ENCODE assay signal across 11 cellular contexts in the genomic region with DNA sequence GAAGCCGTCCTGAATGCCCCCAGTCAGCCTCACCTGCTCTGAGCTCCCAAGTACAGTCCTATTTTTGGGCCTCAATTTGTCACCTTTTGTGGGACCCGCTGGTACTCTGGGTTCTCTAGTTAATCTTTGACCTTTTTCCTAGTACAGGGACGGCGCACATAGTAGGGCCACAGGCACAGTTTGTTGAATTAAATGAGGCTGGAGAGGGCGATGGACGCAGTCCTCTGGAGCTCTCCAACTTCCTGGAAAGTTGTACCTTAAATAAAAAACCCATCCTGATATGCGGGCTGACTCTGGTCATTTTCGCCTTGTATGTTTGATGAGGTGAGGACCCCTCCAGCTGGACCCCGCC. TPM values are rescaled to one million over a fixed set of nuclear protein-coding genes. Genes with fewer than 3 reads are reported as not detected.
DNase-seq lines count a peak whose midpoint lies in the region; ATAC-seq, FAIRE-seq and TF ChIP-seq lines count a peak whose summit lies in the region.
"Had no signal": no experiment of that assay in that cellular context is flagged by ENCODE, and none has a peak within 500 bp of the region (broad histone marks: within the 10 kb centered on the region; RNA-seq: fewer than 3 reads in every experiment).

No MANE protein-coding gene starts in this region.

- H3K27me3 ChIP-seq in ACC112 (ENCODE audit: insufficient read depth, low read length) = peaks cover 4% of the 10 kb centered on the region; the same call in 1 of the 2 replicates
- no peaks in the 10 kb centered on the region for H3K27me3 ChIP-seq in HCT116 (ENCODE audit: insufficient read depth, low read length)

- H3K9ac ChIP-seq in HCT116 (ENCODE audit: low read length) = peak overlapping the region; percentile 60

- no peaks in the 10 kb centered on the region for H3K9me3 ChIP-seq in HCT116 (ENCODE audit: control insufficient read depth in 1 of 2, insufficient read depth in 1 of 2, low read depth in 1 of 2, low read length in 2 of 2)

- H2AFZ ChIP-seq in ACC112 (ENCODE audit: low read length, unreplicated experiment) (no peak overlapping the region), HCT116 (ENCODE audit: low read depth, low read length, poor library complexity, severe bottlenecking) (peak overlapping the region; percentile 59)

- H3K4me3 Mint-ChIP-seq in dendritic cell treated with granulocyte-macrophage colony-stimulating factor and Interleukin-4, amounts not matched to agents 40 ng/mL and 50 ng/mL, for 4 days = peak overlapping the region; percentile 68
- peak overlapping the region; percentile 32 for H3K4me3 Mint-ChIP-seq in nephron progenitor cell

- DNase-seq in HCT116 (ENCODE audit: low read depth, low spot score) = no peak
- no peak for DNase-seq in nephron progenitor cell
- no peak for DNase-seq in NK-92 (lab: John Stamatoyannopoulos, UW; ENCODE audit: unreplicated experiment)
- DNase-seq in NCI-H82 treated with DMSO at 0.1 percent for 48 hours (lab: John Stamatoyannopoulos, UW; ENCODE audit: unreplicated experiment) = no peak
- DNase-seq in dedifferentiated amniotic fluid mesenchymal stem cell (ENCODE audit: extremely low spot score) = no peak
- no peak for DNase-seq in GM12891 (ENCODE audit: insufficient read length, low spot score)
- DNase-seq: DMS 273 treated with DMSO at 0.1 percent for 48 hours, MV-4-11 had no signal

- H3K36me3 Mint-ChIP-seq in dendritic cell treated with granulocyte-macrophage colony-stimulating factor and Interleukin-4, amounts not matched to agents 40 ng/mL and 50 ng/mL, for 4 days (ENCODE audit: low read depth) = no peaks in the 10 kb centered on the region
- no peaks in the 10 kb centered on the region for H3K36me3 Mint-ChIP-seq in nephron progenitor cell (ENCODE audit: low read depth)

- H3K9me2 ChIP-seq in HCT116 (ENCODE audit: insufficient read depth) = no peaks in the 10 kb centered on the region

- no peak overlapping the region for H3K27ac ChIP-seq in ACC112 (ENCODE audit: low read depth, low read length)
- H3K27ac ChIP-seq in HCT116 (ENCODE audit: low read depth, low read length) = no peak overlapping the region; the same call in 1 of the 2 replicates

- no peak for TF ChIP-seq CTCF in HCT116 (IDR thresholded peaks at IDR 0.05 in 2 of 3, conservative IDR thresholded peaks at IDR 0.05 in 1 of 3; ENCODE audit: borderline replicate concordance in 1 of 3, insufficient read depth in 1 of 3, low read depth in 2 of 3, low read length in 2 of 3)
- TF ChIP-seq CTCF in nephron progenitor cell (IDR thresholded peaks at IDR 0.05) = no peak

- BruUV-seq in HCT116 (replicated peaks; lab: Mats Ljungman, UMichigan) = no TSS peak

- CTCF ChIA-PET in HCT116 (lab: Charles Lee) = interaction anchor here (0.9 kb wide), 1 partner anchor 127 kb away, joined by 3 read pairs; no protein-coding TSS in a partner anchor

- TF ChIP-seq RAD21 in HCT116 (IDR thresholded peaks at IDR 0.05; ENCODE audit: low read depth) = no peak

- H3K9me3 Mint-ChIP-seq in dendritic cell treated with granulocyte-macrophage colony-stimulating factor and Interleukin-4, amounts not matched to agents 40 ng/mL and 50 ng/mL, for 4 days = no peaks in the 10 kb centered on the region
- H3K9me3 Mint-ChIP-seq in nephron progenitor cell = no peaks in the 10 kb centered on the region

- TF ChIP-seq POLR2A in HCT116 (IDR thresholded peaks at IDR 0.05; ENCODE audit: borderline replicate concordance, extremely low read depth, insufficient read depth, insufficient read length) (no peak), GM12891 (IDR thresholded peaks at IDR 0.05; ENCODE audit: low read depth, low read length) (no peak)

- ATAC-seq in HCT116 = no peak

- POLR2A ChIA-PET in HCT116 (lab: Charles Lee) = no interaction called here

- H3K27me3 Mint-ChIP-seq in dendritic cell treated with granulocyte-macrophage colony-stimulating factor and Interleukin-4, amounts not matched to agents 40 ng/mL and 50 ng/mL, for 4 days = peaks cover 71% of the 10 kb centered on the region
- H3K27me3 Mint-ChIP-seq in nephron progenitor cell (ENCODE audit: low read depth, poor library complexity) = peaks cover 32% of the 10 kb centered on the region

- peaks cover 28% of the 10 kb centered on the region for H3K4me1 Mint-ChIP-seq in dendritic cell treated with granulocyte-macrophage colony-stimulating factor and Interleukin-4, amounts not matched to agents 40 ng/mL and 50 ng/mL, for 4 days (ENCODE audit: low read depth)
- peaks cover 65% of the 10 kb centered on the region for H3K4me1 Mint-ChIP-seq in nephron progenitor cell

- RAD21 ChIA-PET in HCT116 (lab: Charles Lee; ENCODE audit: low non-redundant PET in 1 of 2, low total read pairs in 2 of 2, uncharacterized antibody in 2 of 2, unreplicated experiment in 2 of 2) = no interaction called here

- H3K4me2 ChIP-seq in HCT116 (ENCODE audit: low read length) = peak overlapping the region; percentile 90

- no peaks in the 10 kb centered on the region for H4K20me1 ChIP-seq in HCT116 (ENCODE audit: insufficient read depth)

- H3K4me1 ChIP-seq in ACC112 (ENCODE audit: control insufficient read depth, insufficient read depth, low read length, unreplicated experiment) (peaks cover 8% of the 10 kb centered on the region), HCT116 (ENCODE audit: control insufficient read depth in 1 of 2, insufficient read depth in 2 of 2, low read length in 2 of 2) (peaks cover 11 to 40% of the 10 kb centered on the region in 2 experiments)

- H3K79me2 ChIP-seq in ACC112 (ENCODE audit: control insufficient read depth, insufficient read depth, low read length, unreplicated experiment) (no peaks in the 10 kb centered on the region), HCT116 (ENCODE audit: insufficient read depth, low read length) (no peaks in the 10 kb centered on the region)

- peak overlapping the region; percentile 72 for H3K4me3 ChIP-seq in ACC112 (ENCODE audit: low read depth, low read length)
- peak overlapping the region; percentile 21 to 54; a peak in 3 of 4 replicates for H3K4me3 ChIP-seq in HCT116 (replicated peaks in 1 of 2; ENCODE audit: low read depth in 1 of 2, low read length in 2 of 2)
- H3K4me3 ChIP-seq: lung had no signal

- FAIRE-seq in GM12891 (lab: Jason Lieb, UNC) = no peak

- no peak overlapping the region for H3K27ac Mint-ChIP-seq in dendritic cell treated with granulocyte-macrophage colony-stimulating factor and Interleukin-4, amounts not matched to agents 40 ng/mL and 50 ng/mL, for 4 days
- H3K27ac Mint-ChIP-seq in nephron progenitor cell = no peak overlapping the region

- H3K36me3 ChIP-seq in ACC112 (ENCODE audit: insufficient read depth, low read length) = no peaks in the 10 kb centered on the region
- H3K36me3 ChIP-seq in HCT116 (ENCODE audit: control insufficient read depth in 1 of 2, insufficient read depth in 2 of 2, low read length in 2 of 2) = no peaks in the 10 kb centered on the region

- intact Hi-C loops in HCT116 (cut with micrococcal nuclease) = no loop called here
- intact Hi-C loops in dendritic cell treated with granulocyte-macrophage colony-stimulating factor and Interleukin-4, amounts not matched to agents 40 ng/mL and 50 ng/mL, for 4 days (cut with micrococcal nuclease) = loop anchor here (5.0 kb wide), 2 partner anchors 56 to 126 kb away; no protein-coding TSS in a partner anchor

TF ChIP-seq in HCT116, 20 proteins besides CTCF, POLR2A, EP300 and RAD21 (continues in another document):
- no peak for TF ChIP-seq FOSL1 (IDR thresholded peaks at IDR 0.05; ENCODE audit: low read depth)
- TF ChIP-seq, protein P1, sequence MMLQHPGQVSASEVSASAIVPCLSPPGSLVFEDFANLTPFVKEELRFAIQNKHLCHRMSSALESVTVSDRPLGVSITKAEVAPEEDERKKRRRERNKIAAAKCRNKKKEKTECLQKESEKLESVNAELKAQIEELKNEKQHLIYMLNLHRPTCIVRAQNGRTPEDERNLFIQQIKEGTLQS (IDR thresholded peaks at IDR 0.05) = no peak
- TF ChIP-seq EZH2phosphoT487 (IDR thresholded peaks at IDR 0.05; ENCODE audit: borderline replicate concordance) = no peak
- no peak for TF ChIP-seq CBX3 (IDR thresholded peaks at IDR 0.05; ENCODE audit: low read depth)
- no peak for TF ChIP-seq CEBPB (IDR thresholded peaks at IDR 0.05; ENCODE audit: low read depth)
- TF ChIP-seq POLR2AphosphoS5 (IDR thresholded peaks at IDR 0.05; ENCODE audit: low read depth, low read length) = no peak
- TF ChIP-seq SIN3A (IDR thresholded peaks at IDR 0.05; ENCODE audit: low read depth) = no peak
- no peak for TF ChIP-seq ZFX (IDR thresholded peaks at IDR 0.05)
- no peak for TF ChIP-seq SP1 (IDR thresholded peaks at IDR 0.05; ENCODE audit: low read depth)

TF ChIP-seq in GM12891, 5 proteins besides CTCF, POLR2A, EP300 and RAD21:
- TF ChIP-seq POU2F2 (IDR thresholded peaks at IDR 0.05; ENCODE audit: low read depth, low read length) = no peak
- TF ChIP-seq TAF1 (IDR thresholded peaks at IDR 0.05; ENCODE audit: low read depth, low read length) = no peak
- no peak for TF ChIP-seq SPI1 (IDR thresholded peaks at IDR 0.05; ENCODE audit: low read depth, low read length)
- TF ChIP-seq POLR2AphosphoS5 (IDR thresholded peaks at IDR 0.05; ENCODE audit: low read depth, low read length) = no peak
- no peak for TF ChIP-seq PAX5 (IDR thresholded peaks at IDR 0.05; ENCODE audit: insufficient read depth, low read length, severe bottlenecking)

RNA-seq across cellular contexts. Expression of gene FAM110D, which starts 4.8 kb away (rescaled TPM):
- total RNA-seq in HCT116 (2021; ENCODE audit: unreplicated experiment) = 0.34 TPM
- 0.10 and 0.18 TPM in 2 replicates for polyA plus RNA-seq in HCT116 (2012)
- not detected for polyA plus RNA-seq in GM12891 (2012; ENCODE audit: low read depth, missing spikeins)

RNA-seq across cellular contexts. Expression of gene C1orf232, which starts 5.1 kb away (rescaled TPM):
- not detected for total RNA-seq in HCT116 (2021; ENCODE audit: unreplicated experiment)
- not detected in 2 replicates for polyA plus RNA-seq in HCT116 (2012)
- polyA plus RNA-seq in GM12891 (2012; ENCODE audit: low read depth, missing spikeins) = not detected
- total RNA-seq: lung had no signal
- polyA plus RNA-seq: lung had no signal

RNA-seq across cellular contexts. Expression of gene ZNF593, which starts 6.0 kb away (rescaled TPM):
- 62.4 TPM for total RNA-seq in HCT116 (2021; ENCODE audit: unreplicated experiment)
- polyA plus RNA-seq in HCT116 (2012) = 87.9 and 95.9 TPM in 2 replicates
- 48.3 TPM for polyA plus RNA-seq in GM12891 (2012; ENCODE audit: low read depth, missing spikeins)

RNA-seq across cellular contexts. Expression of gene ZNF593OS, which starts 8.0 kb away (rescaled TPM):
- not detected for total RNA-seq in HCT116 (2021; ENCODE audit: unreplicated experiment)
- polyA plus RNA-seq in HCT116 (2012) = 0.71 and 0.83 TPM in 2 replicates
- polyA plus RNA-seq in GM12891 (2012; ENCODE audit: low read depth, missing spikeins) = 0.39 TPM
- total RNA-seq: lung had no signal

RNA-seq across cellular contexts. Expression of gene CNKSR1, which starts 13.6 kb away (rescaled TPM):
- 26.6 TPM for total RNA-seq in HCT116 (2021; ENCODE audit: unreplicated experiment)
- 26.1 and 28.2 TPM in 2 replicates for polyA plus RNA-seq in HCT116 (2012)
- 4.1 TPM for polyA plus RNA-seq in GM12891 (2012; ENCODE audit: low read depth, missing spikeins)
